ENCODE assay signal across 32 cellular contexts in the genomic region with DNA sequence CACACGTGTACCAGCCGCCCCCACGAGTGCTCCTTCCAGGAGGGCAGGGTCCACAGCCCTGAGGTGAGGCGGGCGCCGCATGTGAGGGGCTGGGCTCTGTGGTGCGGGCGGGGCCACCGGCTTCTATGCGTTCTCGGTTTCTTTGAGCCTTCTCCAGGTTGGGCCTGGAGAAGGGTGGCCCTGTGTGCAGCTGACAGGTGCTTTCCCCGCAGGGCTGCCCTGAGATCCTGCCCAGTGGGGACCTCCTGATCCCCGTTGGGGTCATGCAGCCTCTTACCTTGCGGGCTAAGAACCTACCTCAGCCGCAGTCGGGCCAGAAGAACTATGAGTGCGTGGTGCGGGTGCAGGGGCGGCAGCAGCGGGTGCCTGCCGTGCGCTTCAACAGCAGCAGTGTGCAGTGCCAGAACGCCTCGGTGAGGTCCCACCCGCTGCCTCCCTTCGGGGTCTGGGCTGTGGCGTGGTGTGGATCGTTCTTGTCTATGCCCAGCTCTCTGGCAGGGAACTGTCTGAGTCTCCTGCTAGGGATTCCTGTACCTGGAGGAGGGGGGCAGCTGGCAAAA. TPM values are rescaled to one million over a fixed set of nuclear protein-coding genes. Genes with fewer than 3 reads are reported as not detected.
A peak's percentile ranks its signal among the peaks of the same experiment; 100 is the strongest.
DNase-seq lines count a peak whose midpoint lies in the region; ATAC-seq and TF ChIP-seq lines count a peak whose summit lies in the region.
"Had no signal": no experiment of that assay in that cellular context is flagged by ENCODE, and none has a peak within 500 bp of the region (broad histone marks: within the 10 kb centered on the region; RNA-seq: fewer than 3 reads in every experiment).

No MANE protein-coding gene starts in this region.

- H3K27ac ChIP-seq in HEK293 (ENCODE audit: extremely low read depth, low read depth, low read length) (no peak overlapping the region), IMR-90 (ENCODE audit: insufficient read depth, low read length) (no peak overlapping the region)
- H3K27ac ChIP-seq: 22Rv1; A549; BLaER1; BLaER1 treated with 17β-estradiol and CSF1 and Interleukin-3, amounts not matched to agents 10 nM and 100 nM; C4-2B had no signal

- H4K91ac ChIP-seq in IMR-90 (ENCODE audit: insufficient read depth, low read depth, low read length): no peak overlapping the region

- no peak for TF ChIP-seq POLR2A in IMR-90 (IDR thresholded peaks at IDR 0.05; ENCODE audit: low read depth, low read length)

- H3K4me3 Mint-ChIP-seq in stimulated activated naive B cell treated with anti-CD40 and anti-IgM and Interleukin-4, amounts not matched to agents 10 μg/mL and 1 μg/mL and 100 μg/mL, for 72 hours: no peak overlapping the region
- H3K4me3 Mint-ChIP-seq in Caco-2 (ENCODE audit: unreplicated experiment): no peak overlapping the region
- H3K4me3 Mint-ChIP-seq: B cell; CD14-positive monocyte; CD4-positive, alpha-beta memory T cell; CD4-positive, alpha-beta T cell; CD4-positive, CD25-positive, alpha-beta regulatory T cell; CD8-positive, alpha-beta T cell had no signal

- no peak overlapping the region for H2BK5ac ChIP-seq in IMR-90 (ENCODE audit: low read depth, low read length, poor library complexity, severe bottlenecking)

- peak overlapping the region; percentile 65 for H3K27ac Mint-ChIP-seq in stimulated activated naive B cell treated with anti-CD40 and anti-IgM and Interleukin-4, amounts not matched to agents 10 μg/mL and 1 μg/mL and 100 μg/mL, for 72 hours
- no peak overlapping the region for H3K27ac Mint-ChIP-seq in Caco-2 (ENCODE audit: unreplicated experiment)
- H3K27ac Mint-ChIP-seq: B cell; CD14-positive monocyte; CD4-positive, alpha-beta memory T cell; CD4-positive, alpha-beta T cell; CD4-positive, CD25-positive, alpha-beta regulatory T cell; CD8-positive, alpha-beta T cell had no signal

- TF ChIP-seq CTCF in HEK293 (tag by site-specific recombination; IDR thresholded peaks at IDR 0.05) (no peak), IMR-90 (conservative IDR thresholded peaks at IDR 0.05; ENCODE audit: low read depth, low read length) (no peak), Caco-2 (IDR thresholded peaks at IDR 0.05; ENCODE audit: insufficient read depth in 1 of 2, low read depth in 1 of 2, low read length in 1 of 2, severe bottlenecking in 1 of 2, unreplicated experiment in 1 of 2) (no peak)

- in situ Hi-C loops in IMR-90 (cut with MboI; ENCODE audit: low sequenced_read_pairs): no loop called here

- peak overlapping the region; percentile 51 for H2AFZ ChIP-seq in IMR-90 (replicated peaks; ENCODE audit: low read length, poor library complexity)

- intact Hi-C loops in IMR-90 (cut with micrococcal nuclease) (no loop called here), Caco-2 (cut with micrococcal nuclease; ENCODE audit: unreplicated experiment) (no loop called here)

- H4K20me1 ChIP-seq in IMR-90 (ENCODE audit: insufficient read depth, low read length): peaks cover 30% of the 10 kb centered on the region

- H3K14ac ChIP-seq in IMR-90 (replicated peaks; ENCODE audit: low read depth, low read length): no peak overlapping the region

- no peak overlapping the region for H3K23ac ChIP-seq in IMR-90 (ENCODE audit: low read depth, low read length)

- ATAC-seq in IMR-90 (ENCODE audit: low read depth) (no peak), GM18909 (IDR thresholded peaks at IDR 0.05; ENCODE audit: poor library complexity, unreplicated experiment) (no peak)
- ATAC-seq in stimulated activated naive B cell treated with anti-CD40 and anti-IgM and Interleukin-4, amounts not matched to agents 10 μg/mL and 1 μg/mL and 100 μg/mL, for 72 hours (replicated peaks): no peak
- ATAC-seq: A549; CD8-positive, alpha-beta T cell had no signal

- DNase-seq in IMR-90 (no peak), pons (ENCODE audit: low spot score) (no peak), Caco-2 (no peak)
- no peak for DNase-seq in stimulated activated naive B cell treated with anti-CD40 and anti-IgM and Interleukin-4, amounts not matched to agents 10 μg/mL and 1 μg/mL and 100 μg/mL, for 72 hours
- DNase-seq: 8988T; ACHN; AML-193; BE2C; C1 segment of cervical spinal cord; Calu3; CD4-positive, alpha-beta memory T cell; CD4-positive, alpha-beta T cell; CD4-positive, CD25-positive, alpha-beta regulatory T cell; CD8-positive, alpha-beta memory T cell; CD8-positive, alpha-beta T cell; COR-L47; DMS 273 treated with DMSO at 0.1 percent for 48 hours; DMS153; DMS53; DMS79; DMS79 treated with DMSO at 0.1 percent for 48 hours; DND-41; EL had no signal

- BruUV-seq in IMR-90 (replicated peaks; lab: Mats Ljungman, UMichigan): no TSS peak
- no TSS peak for BruUV-seq in Caco-2 (replicated peaks; lab: Mats Ljungman, UMichigan)

- no peak overlapping the region for H4K5ac ChIP-seq in IMR-90 (ENCODE audit: low read depth, low read length)

- no peak overlapping the region for H2AK5ac ChIP-seq in IMR-90 (ENCODE audit: low read depth, low read length)

- CTCF ChIA-PET in HEK293 (lab: Yijun Ruan, JAX): interaction anchor here (0.6 kb wide), 1 partner anchor 11 kb away, joined by 3 read pairs; no protein-coding TSS in a partner anchor
- CTCF ChIA-PET in IMR-90 (lab: Yijun Ruan, JAX): no interaction called here
- CTCF ChIA-PET in Caco-2 (lab: Charles Lee): no interaction called here

- H3K9me3 Mint-ChIP-seq in stimulated activated naive B cell treated with anti-CD40 and anti-IgM and Interleukin-4, amounts not matched to agents 10 μg/mL and 1 μg/mL and 100 μg/mL, for 72 hours: no peaks in the 10 kb centered on the region
- no peaks in the 10 kb centered on the region for H3K9me3 Mint-ChIP-seq in Caco-2 (ENCODE audit: unreplicated experiment)
- H3K9me3 Mint-ChIP-seq: CD4-positive, alpha-beta memory T cell; CD4-positive, alpha-beta T cell; CD4-positive, CD25-positive, alpha-beta regulatory T cell; CD8-positive, alpha-beta memory T cell; CD8-positive, alpha-beta T cell had no signal

- no peak overlapping the region for H3K4me3 ChIP-seq in HEK293 (ENCODE audit: low read depth, low read length)
- H3K4me3 ChIP-seq in IMR-90 (ENCODE audit: insufficient read depth, low read depth, low read length): no peak overlapping the region
- H3K4me3 ChIP-seq in Caco-2 (ENCODE audit: low read depth, low read length): no peak overlapping the region
- H3K4me3 ChIP-seq: A549; BLaER1; BLaER1 treated with 17β-estradiol and CSF1 and Interleukin-3, amounts not matched to agents 10 nM and 100 nM had no signal

- H3K4me1 ChIP-seq in HEK293 (ENCODE audit: control insufficient read depth, insufficient read depth, low read length) (no peaks in the 10 kb centered on the region), IMR-90 (ENCODE audit: control insufficient read depth, insufficient read depth, low read length) (peaks cover 4% of the 10 kb centered on the region; the same call in 1 of the 2 replicates), Caco-2 (no peaks in the 10 kb centered on the region)
- H3K4me1 ChIP-seq: A549 had no signal

- H3K27me3 ChIP-seq in IMR-90 (ENCODE audit: control insufficient read depth, insufficient read depth, low read length) (no peaks in the 10 kb centered on the region), Caco-2 (replicated peaks; ENCODE audit: control insufficient read depth, insufficient read depth, low read length) (no peaks in the 10 kb centered on the region)
- H3K27me3 ChIP-seq: BE2C had no signal

- peaks cover 8 to 11% of the 10 kb centered on the region in 2 donors for H3K4me1 Mint-ChIP-seq in stimulated activated naive B cell treated with anti-CD40 and anti-IgM and Interleukin-4, amounts not matched to agents 10 μg/mL and 1 μg/mL and 100 μg/mL, for 72 hours
- no peaks in the 10 kb centered on the region for H3K4me1 Mint-ChIP-seq in Caco-2 (ENCODE audit: low read depth, unreplicated experiment)
- H3K4me1 Mint-ChIP-seq: CD14-positive monocyte had no signal

- H4K8ac ChIP-seq in IMR-90 (ENCODE audit: low read depth in 2 of 2, low read length in 2 of 2): no peak overlapping the region

- H2AK9ac ChIP-seq in IMR-90 (replicated peaks; ENCODE audit: low read depth, low read length, poor library complexity): no peak overlapping the region

- TF ChIP-seq RAD21 in IMR-90 (IDR thresholded peaks at IDR 0.05; ENCODE audit: low read length): no peak

- H3K36me3 Mint-ChIP-seq in stimulated activated naive B cell treated with anti-CD40 and anti-IgM and Interleukin-4, amounts not matched to agents 10 μg/mL and 1 μg/mL and 100 μg/mL, for 72 hours: peaks cover 24 to 30% of the 10 kb centered on the region in 2 donors
- peaks cover 16% of the 10 kb centered on the region for H3K36me3 Mint-ChIP-seq in Caco-2 (ENCODE audit: insufficient read depth, unreplicated experiment)
- H3K36me3 Mint-ChIP-seq: CD14-positive monocyte; CD4-positive, CD25-positive, alpha-beta regulatory T cell had no signal

- no peak overlapping the region for H3K4me2 ChIP-seq in IMR-90 (ENCODE audit: low read depth, low read length)
- H3K4me2 ChIP-seq: A549; BLaER1; BLaER1 treated with 17β-estradiol and CSF1 and Interleukin-3, amounts not matched to agents 10 nM and 100 nM had no signal

- POLR2A ChIA-PET in HEK293 (lab: Yijun Ruan, JAX): no interaction called here
- POLR2A ChIA-PET in IMR-90 (lab: Charles Lee; ENCODE audit: unreplicated experiment): interaction anchor here (0.6 kb wide), 1 partner anchor 12 kb away, joined by 3 read pairs; no protein-coding TSS in a partner anchor
- POLR2A ChIA-PET in Caco-2 (lab: Charles Lee): no interaction called here

- no peak overlapping the region for H3K18ac ChIP-seq in IMR-90 (ENCODE audit: low read depth, low read length)

- no peaks in the 10 kb centered on the region for H3K9me3 ChIP-seq in HEK293 (ENCODE audit: control insufficient read depth, insufficient read depth, low read depth, low read length)
- no peaks in the 10 kb centered on the region; the same call in 1 of the 2 replicates for H3K9me3 ChIP-seq in IMR-90 (ENCODE audit: control insufficient read depth, insufficient read depth, low read length)
- H3K9me3 ChIP-seq in Caco-2: no peaks in the 10 kb centered on the region
- H3K9me3 ChIP-seq: A549, BE2C had no signal

- no peak overlapping the region for H2BK15ac ChIP-seq in IMR-90 (ENCODE audit: low read depth, low read length)

- WGBS in IMR-90 (ENCODE audit: extremely low coverage in 2 of 2, insufficient read length in 1 of 2), 2 experiments: 93% methylated on average over 17 of the region's 28 CpGs; no CpG with 5 or more reads in 1 of the 2 experiments

- no peak overlapping the region for H2BK20ac ChIP-seq in IMR-90 (ENCODE audit: low read depth, low read length)

- no peaks in the 10 kb centered on the region for H3K9me1 ChIP-seq in IMR-90 (ENCODE audit: insufficient read depth, low read length)

- H3K56ac ChIP-seq in IMR-90 (ENCODE audit: extremely low read depth, insufficient read depth, low read length): no peak overlapping the region

- H3K36me3 ChIP-seq in HEK293 (ENCODE audit: control insufficient read depth in 2 of 2, insufficient read depth in 1 of 2, low read length in 2 of 2) (peaks cover 0 to 95% of the 10 kb centered on the region in 2 experiments; a peak in 1 of 3 replicates), IMR-90 (ENCODE audit: control insufficient read depth, insufficient read depth, low read length) (peaks cover 82% of the 10 kb centered on the region), Caco-2 (ENCODE audit: control insufficient read depth, insufficient read depth, low read length) (no peaks in the 10 kb centered on the region)

- H2BK120ac ChIP-seq in IMR-90 (ENCODE audit: low read depth, low read length): no peak overlapping the region

- no peak overlapping the region for H3K4ac ChIP-seq in IMR-90 (ENCODE audit: low read depth, low read length)

- H3K79me1 ChIP-seq in IMR-90 (ENCODE audit: low read depth in 1 of 2, low read length in 2 of 2): peaks cover 0 to 11% of the 10 kb centered on the region in 2 experiments; a peak in 3 of 4 replicates

- H3K9ac ChIP-seq in IMR-90 (ENCODE audit: low read depth, low read length): no peak overlapping the region
- H3K9ac ChIP-seq: BLaER1; BLaER1 treated with 17β-estradiol and CSF1 and Interleukin-3, amounts not matched to agents 10 nM and 100 nM had no signal

- H3K27me3 Mint-ChIP-seq in stimulated activated naive B cell treated with anti-CD40 and anti-IgM and Interleukin-4, amounts not matched to agents 10 μg/mL and 1 μg/mL and 100 μg/mL, for 72 hours: no peaks in the 10 kb centered on the region
- H3K27me3 Mint-ChIP-seq in Caco-2 (ENCODE audit: insufficient read depth, unreplicated experiment): no peaks in the 10 kb centered on the region
- H3K27me3 Mint-ChIP-seq: B cell; CD4-positive, alpha-beta memory T cell; CD4-positive, alpha-beta T cell; CD4-positive, CD25-positive, alpha-beta regulatory T cell; CD8-positive, alpha-beta memory T cell had no signal

- dilution Hi-C loops in IMR-90 (cut with HindIII; ENCODE audit: low sequenced_read_pairs, unreplicated experiment): no loop called here

RNA-seq across cellular contexts. Expression of a gene that starts 6.8 kb away (rescaled TPM):
- total RNA-seq in IMR-90 (2012; rRNA removed) (4.3 and 8.1 TPM in 2 replicates), Caco-2 (2022) (58.4 and 61.5 TPM in 2 replicates)
- polyA plus RNA-seq in IMR-90 (2012; rRNA removed): 111 and 126 TPM in 2 replicates
- 12.8 and 52.2 TPM in 2 replicates for polyA plus RNA-seq in IMR-90 (2012; cell fraction: cytosol; rRNA removed)
- 469 and 902 TPM in 2 replicates for polyA plus RNA-seq in IMR-90 (2012; cell fraction: nucleus; rRNA removed; ENCODE audit: low replicate concordance)

RNA-seq across cellular contexts. Expression of a gene that starts 14.2 kb away (rescaled TPM):
- 3.6 and 6.4 TPM in 2 replicates for total RNA-seq in IMR-90 (2012; rRNA removed)
- polyA plus RNA-seq in IMR-90 (2012; rRNA removed): 14.8 and 17.6 TPM in 2 replicates
- polyA plus RNA-seq in IMR-90 (2012; cell fraction: cytosol; rRNA removed): 20.2 and 29.9 TPM in 2 replicates
- 5.5 and 10.3 TPM in 2 replicates for polyA plus RNA-seq in IMR-90 (2012; cell fraction: nucleus; rRNA removed; ENCODE audit: low replicate concordance)
- 26.0 and 26.7 TPM in 2 replicates for total RNA-seq in Caco-2 (2022)

RNA-seq across cellular contexts. Expression of a gene that starts 20.9 kb away (rescaled TPM):
- 46.4 and 65.5 TPM in 2 replicates for total RNA-seq in IMR-90 (2012; rRNA removed)
- 107 and 119 TPM in 2 replicates for polyA plus RNA-seq in IMR-90 (2012; rRNA removed)
- 71.0 and 81.8 TPM in 2 replicates for polyA plus RNA-seq in IMR-90 (2012; cell fraction: cytosol; rRNA removed)
- polyA plus RNA-seq in IMR-90 (2012; cell fraction: nucleus; rRNA removed; ENCODE audit: low replicate concordance): 263 and 335 TPM in 2 replicates
- total RNA-seq in Caco-2 (2022): 75.9 and 82.3 TPM in 2 replicates

RNA-seq across cellular contexts. Expression of a gene that starts 21.5 kb away (rescaled TPM):
- total RNA-seq in IMR-90 (2012; rRNA removed): 21.4 and 28.3 TPM in 2 replicates
- polyA plus RNA-seq in IMR-90 (2012; rRNA removed): 22.2 and 24.6 TPM in 2 replicates
- 17.4 and 24.0 TPM in 2 replicates for polyA plus RNA-seq in IMR-90 (2012; cell fraction: cytosol; rRNA removed)
- polyA plus RNA-seq in IMR-90 (2012; cell fraction: nucleus; rRNA removed; ENCODE audit: low replicate concordance): 12.6 and 22.4 TPM in 2 replicates
- total RNA-seq in Caco-2 (2022): 38.8 and 42.5 TPM in 2 replicates

RNA-seq across cellular contexts. Expression of a gene that starts 25.5 kb away (rescaled TPM):
- 15.2 and 16.1 TPM in 2 replicates for total RNA-seq in IMR-90 (2012; rRNA removed)
- polyA plus RNA-seq in IMR-90 (2012; rRNA removed): 24.6 and 26.9 TPM in 2 replicates
- polyA plus RNA-seq in IMR-90 (2012; cell fraction: cytosol; rRNA removed): 12.0 and 39.4 TPM in 2 replicates
- 12.8 and 26.1 TPM in 2 replicates for polyA plus RNA-seq in IMR-90 (2012; cell fraction: nucleus; rRNA removed; ENCODE audit: low replicate concordance)
- 19.6 and 22.5 TPM in 2 replicates for total RNA-seq in Caco-2 (2022)
